Comparison of ENCODE assay signal across 8 cellular contexts in the genomic region with DNA sequence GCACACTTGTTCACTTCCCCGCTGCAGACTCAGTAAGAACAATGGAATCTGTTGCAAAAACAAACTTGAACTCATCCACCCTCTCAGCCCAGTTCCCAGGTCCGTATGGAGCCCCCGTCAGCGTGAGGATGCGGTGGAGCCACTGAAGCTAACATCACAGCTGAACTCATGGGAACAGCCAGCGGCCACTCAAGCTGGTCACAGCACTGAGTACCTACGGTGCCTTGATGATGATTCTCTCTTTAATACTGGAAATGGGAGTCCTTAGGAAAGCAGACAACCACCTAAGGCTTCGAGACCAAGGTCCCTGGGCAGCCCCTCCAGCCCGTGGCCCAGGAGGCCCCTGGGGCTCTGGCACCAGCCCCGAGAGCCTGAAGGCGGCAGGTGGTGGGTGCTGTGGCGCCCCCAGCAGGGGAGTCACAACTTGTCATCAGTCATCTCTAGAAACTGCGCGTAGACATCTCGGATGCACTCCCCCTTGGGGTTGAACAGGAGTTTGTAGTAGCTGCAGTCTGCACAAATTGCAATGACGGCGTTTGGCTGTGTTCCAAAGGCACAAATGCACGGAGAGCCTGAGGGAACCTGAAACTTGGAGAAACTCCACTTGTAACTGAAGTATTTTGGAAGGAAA. TPM values are rescaled to one million over a fixed set of nuclear protein-coding genes. Genes with fewer than 3 reads are reported as not detected.
DNase-seq lines count a peak whose midpoint lies in the region; ATAC-seq and TF ChIP-seq lines count a peak whose summit lies in the region.

No MANE protein-coding gene starts in this region.

- TF ChIP-seq CTCF in VCaP (conservative IDR thresholded peaks at IDR 0.05) (peak; percentile 54; the same call in 1 of the 2 replicates), smooth muscle cell (IDR thresholded peaks at IDR 0.05; ENCODE audit: borderline replicate concordance, insufficient read depth, poor library complexity, severe bottlenecking) (no peak)

- H3K9me3 ChIP-seq in CD8-positive, alpha-beta memory T cell (ENCODE audit: low read length) = no peaks in the 10 kb centered on the region
- H3K9me3 ChIP-seq in smooth muscle cell (replicated peaks; ENCODE audit: low read depth) = no peaks in the 10 kb centered on the region

- no peaks in the 10 kb centered on the region for H3F3A ChIP-seq in smooth muscle cell (ENCODE audit: low read depth)

- H4K20me1 ChIP-seq in smooth muscle cell (ENCODE audit: low read depth) = no peaks in the 10 kb centered on the region

- no peak overlapping the region for H3K4me3 Mint-ChIP-seq in CD8-positive, alpha-beta memory T cell

- H3K9ac ChIP-seq in smooth muscle cell (ENCODE audit: low read depth) = no peak overlapping the region

- H3K27ac ChIP-seq in CD8-positive, alpha-beta memory T cell (ENCODE audit: low read depth, low read length) = no peak overlapping the region
- H3K27ac ChIP-seq in VCaP = peak overlapping the region; percentile 64; the same call in 1 of the 2 replicates
- H3K27ac ChIP-seq in smooth muscle cell (ENCODE audit: low read depth) = no peak overlapping the region

- no peak for ATAC-seq in HG03342 (IDR thresholded peaks at IDR 0.05; ENCODE audit: unreplicated experiment)

- H3K36me3 Mint-ChIP-seq in CD8-positive, alpha-beta memory T cell = no peaks in the 10 kb centered on the region

- CTCF ChIA-PET in CD8-positive, alpha-beta memory T cell (lab: Charles Lee) = no interaction called here

- DNase-seq in CD8-positive, alpha-beta memory T cell = peak in 3 of 5 donors; percentile 10 to 60 (median 40)
- DNase-seq in Jurkat, Clone E6-1 (ENCODE audit: low read depth, low spot score) = peak; percentile 38
- DNase-seq in epidermal melanocyte (ENCODE audit: insufficient read length, low spot score) (peak; percentile 27), non-pigmented ciliary epithelial cell (ENCODE audit: low read depth) (peak; percentile 60), NCI-H2029 (lab: John Stamatoyannopoulos, UW) (no peak), smooth muscle cell (lab: John Stamatoyannopoulos, UW; ENCODE audit: unreplicated experiment) (no peak)

- no peak overlapping the region for H3K27ac Mint-ChIP-seq in CD8-positive, alpha-beta memory T cell

- H3K36me3 ChIP-seq in CD8-positive, alpha-beta memory T cell (ENCODE audit: insufficient read depth, low read length) = no peaks in the 10 kb centered on the region
- H3K36me3 ChIP-seq in smooth muscle cell (ENCODE audit: low read depth) = no peaks in the 10 kb centered on the region

- H3K9me3 Mint-ChIP-seq in CD8-positive, alpha-beta memory T cell = no peaks in the 10 kb centered on the region

- peaks cover 4 to 7% (median 5%) of the 10 kb centered on the region in 3 donors for H3K4me1 Mint-ChIP-seq in CD8-positive, alpha-beta memory T cell

- no peaks in the 10 kb centered on the region for H3K27me3 ChIP-seq in CD8-positive, alpha-beta memory T cell (ENCODE audit: insufficient read depth, low read length, poor library complexity, severe bottlenecking)
- H3K27me3 ChIP-seq in smooth muscle cell (ENCODE audit: low read depth) = no peaks in the 10 kb centered on the region

- POLR2A ChIA-PET in CD8-positive, alpha-beta memory T cell (lab: Charles Lee) = interaction anchor here (0.5 kb wide), 1 partner anchor 51 kb away, joined by 3 read pairs; no protein-coding TSS in a partner anchor

- peaks cover 1 to 3% of the 10 kb centered on the region in 2 donors for H3K27me3 Mint-ChIP-seq in CD8-positive, alpha-beta memory T cell

- no peak overlapping the region for H2AFZ ChIP-seq in smooth muscle cell (ENCODE audit: low read depth)

- peaks cover 11% of the 10 kb centered on the region for H3K4me1 ChIP-seq in CD8-positive, alpha-beta memory T cell (ENCODE audit: insufficient read depth, low read length)
- H3K4me1 ChIP-seq in smooth muscle cell (ENCODE audit: low read depth) = no peaks in the 10 kb centered on the region

- H3K4me3 ChIP-seq in CD8-positive, alpha-beta memory T cell (ENCODE audit: low read length) = no peak overlapping the region
- no peak overlapping the region for H3K4me3 ChIP-seq in Jurkat, Clone E6-1 (ENCODE audit: low read length)
- H3K4me3 ChIP-seq in smooth muscle cell = no peak overlapping the region

- no peak overlapping the region for H3K4me2 ChIP-seq in smooth muscle cell

- WGBS in smooth muscle cell (ENCODE audit: low lambda C conversion rate) = 78% methylated on average over 18 of the region's 18 CpGs

- no peaks in the 10 kb centered on the region for H3K79me2 ChIP-seq in smooth muscle cell (ENCODE audit: low read depth)

RNA-seq across cellular contexts. Expression of gene RHOT1, which starts 31.0 kb away (rescaled TPM):
- total RNA-seq in CD8-positive, alpha-beta memory T cell = 10 to 100 TPM; 20.6 to 22.5 TPM
- polyA plus RNA-seq in CD8-positive, alpha-beta memory T cell = 31.2 TPM
- polyA plus RNA-seq in Jurkat, Clone E6-1 (2012; ENCODE audit: insufficient read depth, insufficient read length) = 44.7 TPM
- total RNA-seq in smooth muscle cell = 28.7 and 34.1 TPM in 2 replicates
- 21.6 and 23.6 TPM in 2 replicates for polyA plus RNA-seq in smooth muscle cell

Comparison
In these comparisons a context has a peak if more than half of its experiments do, and no peak if none do; other contexts are left out.
1. DNase-seq: peak in CD8-positive, alpha-beta memory T cell (3 of 5), Jurkat, Clone E6-1 (single experiment), epidermal melanocyte (single experiment) and non-pigmented ciliary epithelial cell (single experiment); none in NCI-H2029 (single experiment) and smooth muscle cell (single experiment).